In genomic region chr17:58585554-58585953, GRCh38 we compare ENCODE assay signal across 20 cellular contexts.
DNase-seq lines count a peak whose midpoint lies in the region; ATAC-seq and TF ChIP-seq lines count a peak whose summit lies in the region.
"Had no signal": no experiment of that assay in that cellular context is flagged by ENCODE, and none has a peak within 500 bp of the region (broad histone marks: within the 10 kb centered on the region; RNA-seq: fewer than 3 reads in every experiment).

No MANE protein-coding gene starts in this region.

- no peaks in the 10 kb centered on the region for H3K27me3 ChIP-seq in right cardiac atrium (ENCODE audit: control insufficient read depth, insufficient read depth)
- H3K27me3 ChIP-seq: BE2C; BLaER1 treated with 17β-estradiol and CSF1 and Interleukin-3, amounts not matched to agents 10 nM and 100 nM had no signal

- peak; percentile 35 for DNase-seq in LNCaP clone FGC (ENCODE audit: low read depth)
- DNase-seq in chondrocyte (ENCODE audit: low spot score), result no peak
- no peak for DNase-seq in activated CD8-positive, alpha-beta T cell treated with anti-CD3 and anti-CD28 coated beads, Interleukin-2, amount 10 ng/mL, durations not matched to agents 7 days and 5 days
- DNase-seq in right cardiac atrium, result no peak
- no peak for DNase-seq in activated CD8-positive, alpha-beta memory T cell treated with anti-CD3 and anti-CD28 coated beads, Interleukin-2, amount 10 ng/mL, durations not matched to agents 7 days and 5 days
- DNase-seq: BE2C; CD4-positive, alpha-beta T cell; CD8-positive, alpha-beta memory T cell; DMS 273 treated with DMSO at 0.1 percent for 48 hours; DMS79; EL; GDM1; GOT3; H7 had no signal

- H3K4me3 ChIP-seq in LNCaP clone FGC (ENCODE audit: low read depth, low read length) (no peak overlapping the region), right cardiac atrium (ENCODE audit: low read length) (no peak overlapping the region)
- H3K4me3 ChIP-seq: BLaER1 treated with 17β-estradiol and CSF1 and Interleukin-3, amounts not matched to agents 10 nM and 100 nM; GM12878 had no signal

- H3K9me3 Mint-ChIP-seq in chondrocyte (ENCODE audit: low read depth), result no peaks in the 10 kb centered on the region
- no peaks in the 10 kb centered on the region for H3K9me3 Mint-ChIP-seq in activated CD8-positive, alpha-beta T cell treated with anti-CD3 and anti-CD28 coated beads, Interleukin-2, amount 10 ng/mL, durations not matched to agents 7 days and 5 days (ENCODE audit: insufficient read depth)
- H3K9me3 Mint-ChIP-seq in activated CD8-positive, alpha-beta memory T cell treated with anti-CD3 and anti-CD28 coated beads, Interleukin-2, amount 10 ng/mL, durations not matched to agents 7 days and 5 days (ENCODE audit: low read depth), result no peaks in the 10 kb centered on the region
- H3K9me3 Mint-ChIP-seq: CD4-positive, alpha-beta T cell; CD8-positive, alpha-beta memory T cell had no signal

- CTCF ChIA-PET in activated CD8-positive, alpha-beta T cell treated with anti-CD3 and anti-CD28 coated beads, Interleukin-2, amount 10 ng/mL, durations not matched to agents 7 days and 5 days (lab: Charles Lee), result interaction anchor here (1.3 to 2.0 kb wide), 3 partner anchors 8 to 420 kb away, joined by 5 to 11 read pairs (median 6); no protein-coding TSS in a partner anchor
- CTCF ChIA-PET in activated CD8-positive, alpha-beta memory T cell treated with anti-CD3 and anti-CD28 coated beads, Interleukin-2, amount 10 ng/mL, durations not matched to agents 7 days and 5 days (lab: Charles Lee), result interaction anchor here (0.9 to 5.3 kb wide), 6 partner anchors 7 to 420 kb away, joined by 3 to 23 read pairs (median 4); partner anchors contain the start of gene PPM1E

- no peaks in the 10 kb centered on the region for H3K27me3 Mint-ChIP-seq in chondrocyte (ENCODE audit: low read depth)
- peaks cover 10% of the 10 kb centered on the region for H3K27me3 Mint-ChIP-seq in activated CD8-positive, alpha-beta T cell treated with anti-CD3 and anti-CD28 coated beads, Interleukin-2, amount 10 ng/mL, durations not matched to agents 7 days and 5 days (ENCODE audit: low read depth)
- H3K27me3 Mint-ChIP-seq in activated CD8-positive, alpha-beta memory T cell treated with anti-CD3 and anti-CD28 coated beads, Interleukin-2, amount 10 ng/mL, durations not matched to agents 7 days and 5 days, result peaks cover 15% of the 10 kb centered on the region

- no peak overlapping the region for H3K27ac ChIP-seq in right cardiac atrium (ENCODE audit: low read length)
- H3K27ac ChIP-seq: BLaER1 treated with 17β-estradiol and CSF1 and Interleukin-3, amounts not matched to agents 10 nM and 100 nM had no signal

- no peaks in the 10 kb centered on the region for H3K36me3 Mint-ChIP-seq in chondrocyte (ENCODE audit: low read depth)
- no peaks in the 10 kb centered on the region for H3K36me3 Mint-ChIP-seq in activated CD8-positive, alpha-beta T cell treated with anti-CD3 and anti-CD28 coated beads, Interleukin-2, amount 10 ng/mL, durations not matched to agents 7 days and 5 days (ENCODE audit: low read depth)
- no peaks in the 10 kb centered on the region for H3K36me3 Mint-ChIP-seq in activated CD8-positive, alpha-beta memory T cell treated with anti-CD3 and anti-CD28 coated beads, Interleukin-2, amount 10 ng/mL, durations not matched to agents 7 days and 5 days
- H3K36me3 Mint-ChIP-seq: CD14-positive monocyte had no signal

- TF ChIP-seq CTCF in LNCaP clone FGC (IDR thresholded peaks at IDR 0.05; ENCODE audit: control insufficient read depth, extremely low read depth, insufficient read depth) (no peak), chondrocyte (IDR thresholded peaks at IDR 0.05) (no peak)

- 83% methylated on average over 10 of the region's 10 CpGs for WGBS in right cardiac atrium

- H3K4me1 ChIP-seq in right cardiac atrium (ENCODE audit: control insufficient read depth, insufficient read depth, low read length), result no peaks in the 10 kb centered on the region
- H3K4me1 ChIP-seq: BE2C had no signal

- peaks cover 20% of the 10 kb centered on the region for H3K4me1 Mint-ChIP-seq in chondrocyte (ENCODE audit: low read depth)
- no peaks in the 10 kb centered on the region for H3K4me1 Mint-ChIP-seq in activated CD8-positive, alpha-beta T cell treated with anti-CD3 and anti-CD28 coated beads, Interleukin-2, amount 10 ng/mL, durations not matched to agents 7 days and 5 days (ENCODE audit: low read depth)
- H3K4me1 Mint-ChIP-seq in activated CD8-positive, alpha-beta memory T cell treated with anti-CD3 and anti-CD28 coated beads, Interleukin-2, amount 10 ng/mL, durations not matched to agents 7 days and 5 days, result peaks cover 1% of the 10 kb centered on the region
- H3K4me1 Mint-ChIP-seq: CD14-positive monocyte had no signal

- no peaks in the 10 kb centered on the region for H3K9me3 ChIP-seq in right cardiac atrium (ENCODE audit: control insufficient read depth, low read length)
- H3K9me3 ChIP-seq: BE2C had no signal

- intact Hi-C loops in right cardiac atrium (cut with DNase I), result loop anchor here in 2 of 4 donors (5.0 kb wide), 3 partner anchors 63 to 422 kb away; no protein-coding TSS in a partner anchor

- peak overlapping the region; percentile 84 for H3K27ac Mint-ChIP-seq in chondrocyte (ENCODE audit: unreplicated experiment)
- H3K27ac Mint-ChIP-seq in activated CD8-positive, alpha-beta T cell treated with anti-CD3 and anti-CD28 coated beads, Interleukin-2, amount 10 ng/mL, durations not matched to agents 7 days and 5 days, result no peak overlapping the region
- H3K27ac Mint-ChIP-seq in activated CD8-positive, alpha-beta memory T cell treated with anti-CD3 and anti-CD28 coated beads, Interleukin-2, amount 10 ng/mL, durations not matched to agents 7 days and 5 days, result no peak overlapping the region
- H3K27ac Mint-ChIP-seq: CD14-positive monocyte; CD4-positive, alpha-beta T cell had no signal

- ATAC-seq in esophagus mucosa (peak; percentile 83), right cardiac atrium (no peak), GM18907 (IDR thresholded peaks at IDR 0.05; ENCODE audit: unreplicated experiment) (no peak)
- no peak for ATAC-seq in activated CD8-positive, alpha-beta T cell treated with anti-CD3 and anti-CD28 coated beads, Interleukin-2, amount 10 ng/mL, durations not matched to agents 7 days and 5 days
- ATAC-seq in activated CD8-positive, alpha-beta memory T cell treated with anti-CD3 and anti-CD28 coated beads, Interleukin-2, amount 10 ng/mL, durations not matched to agents 7 days and 5 days, result no peak
- ATAC-seq: GM12878, HCT116 had no signal

- POLR2A ChIA-PET in activated CD8-positive, alpha-beta T cell treated with anti-CD3 and anti-CD28 coated beads, Interleukin-2, amount 10 ng/mL, durations not matched to agents 7 days and 5 days (lab: Charles Lee), result interaction anchor here (4.8 kb wide), 1 partner anchor 46 kb away, joined by 33 read pairs; no protein-coding TSS in a partner anchor

- H3K4me3 Mint-ChIP-seq in chondrocyte (ENCODE audit: unreplicated experiment), result no peak overlapping the region
- no peak overlapping the region for H3K4me3 Mint-ChIP-seq in activated CD8-positive, alpha-beta T cell treated with anti-CD3 and anti-CD28 coated beads, Interleukin-2, amount 10 ng/mL, durations not matched to agents 7 days and 5 days
- no peak overlapping the region for H3K4me3 Mint-ChIP-seq in activated CD8-positive, alpha-beta memory T cell treated with anti-CD3 and anti-CD28 coated beads, Interleukin-2, amount 10 ng/mL, durations not matched to agents 7 days and 5 days
- H3K4me3 Mint-ChIP-seq: CD14-positive monocyte; CD4-positive, alpha-beta T cell; CD8-positive, alpha-beta memory T cell had no signal
